In the genomic region with DNA sequence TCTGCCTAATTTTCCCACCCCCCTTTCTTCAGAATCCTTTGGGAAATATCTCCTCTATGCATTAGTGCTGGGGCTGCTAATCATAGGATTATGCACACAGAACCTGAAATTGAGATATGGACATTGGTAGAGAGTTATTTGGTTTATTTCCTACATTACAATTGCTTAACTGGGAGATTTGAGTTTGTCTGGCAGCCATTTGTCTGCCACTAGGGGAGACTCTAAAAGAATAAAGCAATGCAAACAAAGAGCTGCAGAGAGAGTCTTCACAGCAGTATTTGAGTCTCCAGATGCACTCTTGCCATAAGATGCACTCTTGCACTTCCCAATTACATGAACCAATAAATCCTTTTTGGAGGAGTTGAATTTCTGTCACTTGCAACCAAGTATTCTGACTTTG, we compare ENCODE assay signal across 1 cellular context.
TF ChIP-seq lines count a peak whose summit lies in the region.

No MANE protein-coding gene starts in this region.

TF ChIP-seq in GM23338, 12 proteins besides CTCF, POLR2A, EP300 and RAD21 (continued from another document):
- TF ChIP-seq ZNF462 (CRISPR knock-in tag; IDR thresholded peaks at IDR 0.05) = no peak
- TF ChIP-seq, protein P1, sequence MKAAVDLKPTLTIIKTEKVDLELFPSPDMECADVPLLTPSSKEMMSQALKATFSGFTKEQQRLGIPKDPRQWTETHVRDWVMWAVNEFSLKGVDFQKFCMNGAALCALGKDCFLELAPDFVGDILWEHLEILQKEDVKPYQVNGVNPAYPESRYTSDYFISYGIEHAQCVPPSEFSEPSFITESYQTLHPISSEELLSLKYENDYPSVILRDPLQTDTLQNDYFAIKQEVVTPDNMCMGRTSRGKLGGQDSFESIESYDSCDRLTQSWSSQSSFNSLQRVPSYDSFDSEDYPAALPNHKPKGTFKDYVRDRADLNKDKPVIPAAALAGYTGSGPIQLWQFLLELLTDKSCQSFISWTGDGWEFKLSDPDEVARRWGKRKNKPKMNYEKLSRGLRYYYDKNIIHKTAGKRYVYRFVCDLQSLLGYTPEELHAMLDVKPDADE (IDR thresholded peaks at IDR 0.05) = no peak
- TF ChIP-seq STAT1 (IDR thresholded peaks at IDR 0.05; ENCODE audit: unreplicated experiment) = no peak
